ENCODE assay signal across 25 cellular contexts in genomic region chr3:121914081-121914998, GRCh38. TPM values are rescaled to one million over a fixed set of nuclear protein-coding genes. Genes with fewer than 3 reads are reported as not detected.
DNase-seq lines count a peak whose midpoint lies in the region; ATAC-seq and TF ChIP-seq lines count a peak whose summit lies in the region.
"Had no signal": no experiment of that assay in that cellular context is flagged by ENCODE, and none has a peak within 500 bp of the region (broad histone marks: within the 10 kb centered on the region; RNA-seq: fewer than 3 reads in every experiment).

No MANE protein-coding gene starts in this region.

- intact Hi-C loops in left ventricle myocardium inferior (cut with micrococcal nuclease) (no loop called here), cardiac septum (cut with DNase I) (no loop called here)

- peak overlapping the region; percentile 47 for H3K27ac ChIP-seq in left ventricle myocardium inferior (replicated peaks)
- no peak overlapping the region for H3K27ac ChIP-seq in brain microvascular endothelial cell
- peak overlapping the region; percentile 40 for H3K27ac ChIP-seq in temporal lobe (ENCODE audit: low read depth, low read length)
- H3K27ac ChIP-seq: hepatocyte, pancreas, RWPE1 had no signal

- H3K4me3 ChIP-seq in left ventricle myocardium inferior (peak overlapping the region; percentile 41), brain microvascular endothelial cell (ENCODE audit: low read depth, low read length) (no peak overlapping the region)
- H3K4me3 ChIP-seq: hepatocyte, pancreas, tibial artery had no signal

- H3K4me1 ChIP-seq in left ventricle myocardium inferior: no peaks in the 10 kb centered on the region
- H3K4me1 ChIP-seq: tibial artery had no signal

- H3K36me3 ChIP-seq in left ventricle myocardium inferior (no peaks in the 10 kb centered on the region), brain microvascular endothelial cell (replicated peaks) (no peaks in the 10 kb centered on the region)
- H3K36me3 ChIP-seq: tibial artery had no signal

- no peaks in the 10 kb centered on the region for H3K9me3 ChIP-seq in left ventricle myocardium inferior (replicated peaks)
- H3K9me3 ChIP-seq: pancreas, tibial artery had no signal

- TF ChIP-seq CTCF in left ventricle myocardium inferior (IDR thresholded peaks at IDR 0.05; ENCODE audit: borderline replicate concordance) (no peak), brain microvascular endothelial cell (IDR thresholded peaks at IDR 0.05; ENCODE audit: low read depth, low read length, missing control alignments) (no peak)

- ATAC-seq in GM18511 (IDR thresholded peaks at IDR 0.05; ENCODE audit: unreplicated experiment): no peak
- ATAC-seq: activated CD8-positive, alpha-beta memory T cell treated with anti-CD3 and anti-CD28 coated beads, Interleukin-2, amount 10 ng/mL, durations not matched to agents 7 days and 5 days; naive thymus-derived CD4-positive, alpha-beta T cell; pancreas; stimulated activated naive B cell treated with anti-CD40 and anti-IgM and Interleukin-4, amounts not matched to agents 10 μg/mL and 1 μg/mL and 100 μg/mL, for 72 hours had no signal

- H3K27me3 ChIP-seq in left ventricle myocardium inferior (ENCODE audit: low read depth): no peaks in the 10 kb centered on the region
- no peaks in the 10 kb centered on the region for H3K27me3 ChIP-seq in brain microvascular endothelial cell (replicated peaks)
- H3K27me3 ChIP-seq: hepatocyte, pancreas, tibial artery had no signal

- DNase-seq in left ventricle myocardium inferior (no peak), cardiac septum (ENCODE audit: low spot score) (no peak), brain microvascular endothelial cell (peak; percentile 10), medulla oblongata (ENCODE audit: extremely low spot score) (peak; percentile 45), HuH-7.5 (ENCODE audit: low spot score) (no peak)
- DNase-seq in activated effector memory CD4-positive, alpha-beta T cell treated with Interleukin-2 at 50 U/mL for 16 hours: no peak
- DNase-seq: activated CD4-positive, alpha-beta T cell treated with anti-CD3 and anti-CD28 coated beads for 4 hours; activated CD8-positive, alpha-beta memory T cell treated with anti-CD3 and anti-CD28 coated beads, Interleukin-2, amount 10 ng/mL, durations not matched to agents 7 days and 5 days; activated naive CD8-positive, alpha-beta T cell treated with anti-CD3 and anti-CD28 coated beads, Interleukin-2, amount 10 ng/mL, durations not matched to agents 7 days and 5 days; CD4-positive, CD25-positive, alpha-beta regulatory T cell; dermis blood vessel endothelial cell; GF-D8; islet precursor cell; mammary epithelial cell; naive thymus-derived CD4-positive, alpha-beta T cell; NCI-H524; pancreas; stimulated activated CD4-positive, alpha-beta T cell treated with anti-CD3 and anti-CD28 coated beads, Interleukin-2, amount 100 ng/mL, for 24 hours; stimulated activated naive B cell treated with anti-CD40 and anti-IgM and Interleukin-4, amounts not matched to agents 10 μg/mL and 1 μg/mL and 100 μg/mL, for 72 hours; tibial artery had no signal

- in situ Hi-C loops in brain microvascular endothelial cell (cut with HindIII; ENCODE audit: low pct_ligation_motif_present, low sequenced_read_pairs): no loop called here

RNA-seq across cellular contexts. Expression of gene SLC15A2, which starts 20.1 kb away (rescaled TPM):
- total RNA-seq in left ventricle myocardium inferior (4.6 TPM), cardiac septum (0.92 TPM), temporal lobe (9.3 TPM)
- total RNA-seq: HT1080 had no signal

Comparison
In these comparisons a context has a peak if more than half of its experiments do, and no peak if none do; other contexts are left out.
1. DNase-seq: peak in brain microvascular endothelial cell (single experiment) and medulla oblongata (single experiment); none in left ventricle myocardium inferior (single experiment), cardiac septum (single experiment), activated effector memory CD4-positive, alpha-beta T cell treated with Interleukin-2 at 50 U/mL for 16 hours (single experiment) and HuH-7.5 (single experiment).